20 cellular contexts compared by ENCODE assay signal in genomic region chr3:9476935-9477334, GRCh38.
DNase-seq lines count a peak whose midpoint lies in the region; ATAC-seq, FAIRE-seq and TF ChIP-seq lines count a peak whose summit lies in the region.
"Had no signal": no experiment of that assay in that cellular context is flagged by ENCODE, and none has a peak within 500 bp of the region (broad histone marks: within the 10 kb centered on the region; RNA-seq: fewer than 3 reads in every experiment).

No MANE protein-coding gene starts in this region.

- POLR2A ChIA-PET in HCT116 (lab: Charles Lee) (no interaction called here), Panc1 (lab: Charles Lee) (no interaction called here), H1 (lab: Charles Lee; ENCODE audit: partially characterized antibody) (interaction anchor here (0.7 to 1.6 kb wide), 2 partner anchors 14 to 29 kb away, joined by 3 to 4 read pairs; no protein-coding TSS in a partner anchor), OCI-LY7 (lab: Charles Lee) (interaction anchor here (0.9 to 1.0 kb wide), 2 partner anchors 8 to 16 kb away, joined by 3 read pairs; no protein-coding TSS in a partner anchor)

- TF ChIP-seq EP300 in H1 (IDR thresholded peaks at IDR 0.05; ENCODE audit: borderline replicate concordance in 1 of 2, low read depth in 2 of 2, low read length in 2 of 2): no peak

- H3K4me3 ChIP-seq in HCT116 (replicated peaks in 1 of 2; ENCODE audit: low read depth in 1 of 2, low read length in 2 of 2) (no peak overlapping the region), Panc1 (ENCODE audit: low read depth in 2 of 2, low read length in 2 of 2) (no peak overlapping the region), H1 (ENCODE audit: extremely low read depth in 1 of 4, insufficient read depth in 2 of 4, low read depth in 3 of 4, low read length in 4 of 4) (no peak overlapping the region), gastrocnemius medialis (no peak overlapping the region), OCI-LY7 (ENCODE audit: low read depth, low read length, poor library complexity, severe bottlenecking) (no peak overlapping the region)
- H3K4me3 ChIP-seq: BLaER1 treated with 17β-estradiol and CSF1 and Interleukin-3, amounts not matched to agents 10 nM and 100 nM; GM23338 had no signal

- TF ChIP-seq POLR2A in HCT116 (IDR thresholded peaks at IDR 0.05; ENCODE audit: borderline replicate concordance, extremely low read depth, insufficient read depth, insufficient read length): no peak
- no peak; a peak in 1 of 3 replicates for TF ChIP-seq POLR2A in H1 (IDR thresholded peaks at IDR 0.05; ENCODE audit: control extremely low read depth in 1 of 2, low read depth in 2 of 2, low read length in 2 of 2)
- TF ChIP-seq POLR2A in gastrocnemius medialis (IDR thresholded peaks at IDR 0.05): no peak

- H3K27ac ChIP-seq in HCT116 (ENCODE audit: low read depth, low read length) (no peak overlapping the region), Panc1 (ENCODE audit: low read length) (no peak overlapping the region), H1 (ENCODE audit: low read depth, low read length) (no peak overlapping the region), gastrocnemius medialis (no peak overlapping the region), OCI-LY7 (ENCODE audit: low read depth, low read length, poor library complexity, severe bottlenecking) (no peak overlapping the region)
- H3K27ac ChIP-seq: BLaER1 treated with 17β-estradiol and CSF1 and Interleukin-3, amounts not matched to agents 10 nM and 100 nM; HL-60 had no signal

- no peaks in the 10 kb centered on the region for H3K79me1 ChIP-seq in H1 (ENCODE audit: low read depth, low read length)

- H4K20me1 ChIP-seq in HCT116 (ENCODE audit: insufficient read depth) (no peaks in the 10 kb centered on the region), H1 (replicated peaks in 1 of 2; ENCODE audit: control insufficient read depth in 1 of 2, insufficient read depth in 2 of 2, low read length in 2 of 2) (peaks cover 3 to 6% of the 10 kb centered on the region in 2 experiments), OCI-LY7 (ENCODE audit: insufficient read depth, low read length) (0 out of 2 replicates have a peak, but pooled peaks cover 5% of the 10 kb centered on the region)

- H3K9me3 Mint-ChIP-seq in endothelial cell (ENCODE audit: unreplicated experiment): no peaks in the 10 kb centered on the region
- H3K9me3 Mint-ChIP-seq: CD8-positive, alpha-beta T cell; GM23338 had no signal

- H3K9me3 ChIP-seq in HCT116 (ENCODE audit: control insufficient read depth in 1 of 2, insufficient read depth in 1 of 2, low read depth in 1 of 2, low read length in 2 of 2): no peaks in the 10 kb centered on the region
- no peaks in the 10 kb centered on the region for H3K9me3 ChIP-seq in Panc1 (ENCODE audit: control insufficient read depth, insufficient read depth, low read depth, low read length)
- no peaks in the 10 kb centered on the region for H3K9me3 ChIP-seq in H1 (ENCODE audit: insufficient read depth in 2 of 2, low read depth in 1 of 2, low read length in 1 of 2)
- H3K9me3 ChIP-seq in gastrocnemius medialis: no peaks in the 10 kb centered on the region
- H3K9me3 ChIP-seq in OCI-LY7 (ENCODE audit: low read length): no peaks in the 10 kb centered on the region
- H3K9me3 ChIP-seq: BLaER1 treated with 17β-estradiol and CSF1 and Interleukin-3, amounts not matched to agents 10 nM and 100 nM had no signal

- H3K4me1 ChIP-seq in HCT116 (ENCODE audit: control insufficient read depth in 1 of 2, insufficient read depth in 2 of 2, low read length in 2 of 2) (no peaks in the 10 kb centered on the region), Panc1 (ENCODE audit: control insufficient read depth, insufficient read depth, low read length) (no peaks in the 10 kb centered on the region), H1 (replicated peaks in 1 of 4; ENCODE audit: control insufficient read depth in 3 of 4, insufficient read depth in 4 of 4, low read length in 3 of 4) (no peaks in the 10 kb centered on the region), gastrocnemius medialis (no peaks in the 10 kb centered on the region), OCI-LY7 (ENCODE audit: insufficient read depth, low read length, poor library complexity, severe bottlenecking) (no peaks in the 10 kb centered on the region)
- H3K4me1 ChIP-seq: BLaER1 treated with 17β-estradiol and CSF1 and Interleukin-3, amounts not matched to agents 10 nM and 100 nM had no signal

- no peak overlapping the region for H4K8ac ChIP-seq in H1 (ENCODE audit: extremely low read depth, insufficient read depth, low read length)

- H4K91ac ChIP-seq in H1 (replicated peaks; ENCODE audit: insufficient read length, low read length): no peak overlapping the region

- peaks cover 75 to 77% of the 10 kb centered on the region in 2 experiments for H3K36me3 ChIP-seq in HCT116 (ENCODE audit: control insufficient read depth in 1 of 2, insufficient read depth in 2 of 2, low read length in 2 of 2)
- peaks cover 50% of the 10 kb centered on the region for H3K36me3 ChIP-seq in Panc1 (ENCODE audit: control insufficient read depth, insufficient read depth, low read length)
- H3K36me3 ChIP-seq in H1 (ENCODE audit: control insufficient read depth in 2 of 4, insufficient read depth in 4 of 4, low read length in 3 of 4): peaks cover 42 to 88% (median 78%) of the 10 kb centered on the region in 4 experiments
- H3K36me3 ChIP-seq in gastrocnemius medialis: peaks cover 7 to 90% of the 10 kb centered on the region in 2 donors
- H3K36me3 ChIP-seq in OCI-LY7 (ENCODE audit: insufficient read depth, low read length): peaks cover 97% of the 10 kb centered on the region

- no peak for FAIRE-seq in H1 (lab: Jason Lieb, UNC)
- FAIRE-seq: GM12891 had no signal

- BruUV-seq in HCT116 (replicated peaks; lab: Mats Ljungman, UMichigan) (TSS peak; percentile 20), Panc1 (replicated peaks; lab: Mats Ljungman, UMichigan) (TSS peak; percentile 20), OCI-LY7 (replicated peaks; lab: Mats Ljungman, UMichigan) (no TSS peak)

- TF ChIP-seq RAD21 in HCT116 (IDR thresholded peaks at IDR 0.05; ENCODE audit: low read depth) (no peak), H1 (IDR thresholded peaks at IDR 0.05 in 1 of 2, conservative IDR thresholded peaks at IDR 0.05 in 1 of 2; ENCODE audit: low read depth in 2 of 2, low read length in 2 of 2) (no peak)

- peaks cover 17% of the 10 kb centered on the region for H3K79me2 ChIP-seq in HCT116 (ENCODE audit: insufficient read depth, low read length)
- no peaks in the 10 kb centered on the region for H3K79me2 ChIP-seq in H1 (ENCODE audit: control insufficient read depth in 1 of 2, insufficient read depth in 2 of 2, low read length in 2 of 2)
- no peaks in the 10 kb centered on the region for H3K79me2 ChIP-seq in OCI-LY7 (ENCODE audit: insufficient read depth, low read depth, low read length)

- H2AFZ ChIP-seq in HCT116 (ENCODE audit: low read depth, low read length, poor library complexity, severe bottlenecking): no peak overlapping the region
- H2AFZ ChIP-seq in H1 (ENCODE audit: low read length): no peak overlapping the region
- no peak overlapping the region for H2AFZ ChIP-seq in OCI-LY7 (ENCODE audit: low read length)
- H2AFZ ChIP-seq: GM23338 had no signal

- in situ Hi-C loops in Panc1 (cut with HindIII; ENCODE audit: low pct_unique_long_range_greater_than_20kb, low sequenced_read_pairs): no loop called here
- in situ Hi-C loops in gastrocnemius medialis (cut with MboI; ENCODE audit: low sequenced_read_pairs in 4 of 4): no loop called here

- H4K5ac ChIP-seq in H1 (ENCODE audit: insufficient read length, low read depth, low read length): no peak overlapping the region

- TF ChIP-seq CTCF in HCT116 (IDR thresholded peaks at IDR 0.05 in 2 of 3, conservative IDR thresholded peaks at IDR 0.05 in 1 of 3; ENCODE audit: borderline replicate concordance in 1 of 3, insufficient read depth in 1 of 3, low read depth in 2 of 3, low read length in 2 of 3) (no peak), Panc1 (IDR thresholded peaks at IDR 0.05) (no peak), H1 (IDR thresholded peaks at IDR 0.05; ENCODE audit: control extremely low read depth in 1 of 3, insufficient read depth in 1 of 3, low read depth in 1 of 3, low read length in 3 of 3) (no peak), gastrocnemius medialis (IDR thresholded peaks at IDR 0.05 in 4 of 5, conservative IDR thresholded peaks at IDR 0.05 in 1 of 5) (no peak), endothelial cell (IDR thresholded peaks at IDR 0.05; ENCODE audit: unreplicated experiment) (no peak), OCI-LY7 (conservative IDR thresholded peaks at IDR 0.05; ENCODE audit: low read length) (no peak)

- no peak overlapping the region for H3K4ac ChIP-seq in H1 (replicated peaks; ENCODE audit: insufficient read length, low read depth, low read length)

- H3K9ac ChIP-seq in HCT116 (ENCODE audit: low read length): no peak overlapping the region
- no peak overlapping the region for H3K9ac ChIP-seq in H1 (replicated peaks in 1 of 4; ENCODE audit: extremely low read depth in 1 of 4, low read depth in 3 of 4, low read length in 3 of 4)
- H3K9ac ChIP-seq: BLaER1 treated with 17β-estradiol and CSF1 and Interleukin-3, amounts not matched to agents 10 nM and 100 nM had no signal

- H3K36me3 Mint-ChIP-seq in endothelial cell (ENCODE audit: low read depth, unreplicated experiment): peaks cover 70% of the 10 kb centered on the region

- H3K9me2 ChIP-seq in HCT116 (ENCODE audit: insufficient read depth) (no peaks in the 10 kb centered on the region), OCI-LY7 (ENCODE audit: insufficient read depth, low read length) (no peaks in the 10 kb centered on the region)

- no peak overlapping the region for H2BK5ac ChIP-seq in H1 (ENCODE audit: low read depth, low read length)

- no peak overlapping the region for H2AK5ac ChIP-seq in H1 (ENCODE audit: low read depth, low read length)

- H2BK120ac ChIP-seq in H1 (replicated peaks; ENCODE audit: low read depth, low read length): no peak overlapping the region

- DNase-seq in HCT116 (ENCODE audit: low read depth, low spot score) (no peak), Panc1 (ENCODE audit: low read depth, low spot score) (no peak), H1 (ENCODE audit: low read depth in 1 of 2, low spot score in 2 of 2) (no peak), putamen (ENCODE audit: low spot score) (peak; percentile 23), gastrocnemius medialis (no peak), endothelial cell (ENCODE audit: low spot score) (no peak), OCI-LY7 (ENCODE audit: low spot score) (no peak)
- DNase-seq: CD8-positive, alpha-beta T cell; DMS 273 treated with DMSO at 0.1 percent for 48 hours; DMS53; DND-41; EL; H7; IMR-90; KBM-7 had no signal

- peaks cover 1% of the 10 kb centered on the region for H3K27me3 Mint-ChIP-seq in endothelial cell (ENCODE audit: unreplicated experiment)
- H3K27me3 Mint-ChIP-seq: B cell had no signal

- WGBS in H1 (ENCODE audit: extremely low coverage in 1 of 2, insufficient coverage in 1 of 2, insufficient read length in 1 of 2, insufficient replicate concordance in 2 of 2, low coverage in 1 of 2, low lambda C conversion rate in 2 of 2, missing lambda C conversion rate in 1 of 2), 2 experiments: 99% methylated on average over 5 of the region's 5 CpGs; no CpG with 5 or more reads in 1 of the 2 experiments

- intact Hi-C loops in HCT116 (cut with micrococcal nuclease) (no loop called here), Panc1 (cut with micrococcal nuclease; ENCODE audit: unreplicated experiment) (no loop called here), gastrocnemius medialis (cut with DNase I; ENCODE audit: low total_unique reads) (no loop called here), OCI-LY7 (cut with micrococcal nuclease; ENCODE audit: unreplicated experiment) (no loop called here)

- no peak overlapping the region for H3K27ac Mint-ChIP-seq in endothelial cell (ENCODE audit: unreplicated experiment)
- H3K27ac Mint-ChIP-seq: B cell, GM23338 had no signal

- no peak overlapping the region for H3K23ac ChIP-seq in H1 (ENCODE audit: insufficient read length)

- no peak overlapping the region for H3K4me3 Mint-ChIP-seq in endothelial cell (ENCODE audit: unreplicated experiment)
- H3K4me3 Mint-ChIP-seq: B cell; CD8-positive, alpha-beta T cell; GM23338 had no signal

- H3K18ac ChIP-seq in H1 (ENCODE audit: extremely low read depth, low read length): no peak overlapping the region

- H3K4me2 ChIP-seq in HCT116 (ENCODE audit: low read length) (no peak overlapping the region), H1 (ENCODE audit: insufficient read depth in 1 of 2, low read depth in 2 of 2, low read length in 2 of 2) (no peak overlapping the region), OCI-LY7 (ENCODE audit: low read length) (no peak overlapping the region)
- H3K4me2 ChIP-seq: BLaER1 treated with 17β-estradiol and CSF1 and Interleukin-3, amounts not matched to agents 10 nM and 100 nM; GM23338 had no signal

- no peaks in the 10 kb centered on the region for H3K23me2 ChIP-seq in H1 (ENCODE audit: low read depth, low read length)

- H3K14ac ChIP-seq in H1 (ENCODE audit: insufficient read length): no peak overlapping the region

- no peak overlapping the region for H3K56ac ChIP-seq in H1 (replicated peaks; ENCODE audit: insufficient read length, low read depth, low read length)

- no peak for ATAC-seq in HCT116
- ATAC-seq in Panc1: no peak
- no peak for ATAC-seq in gastrocnemius medialis
- ATAC-seq: CD8-positive, alpha-beta T cell; GM23338 had no signal

- no peaks in the 10 kb centered on the region for H3K4me1 Mint-ChIP-seq in endothelial cell (ENCODE audit: unreplicated experiment)
- H3K4me1 Mint-ChIP-seq: B cell, GM23338 had no signal

- RAD21 ChIA-PET in HCT116 (lab: Charles Lee; ENCODE audit: low non-redundant PET in 1 of 2, low total read pairs in 2 of 2, uncharacterized antibody in 2 of 2, unreplicated experiment in 2 of 2): no interaction called here

- no peaks in the 10 kb centered on the region for H3K27me3 ChIP-seq in HCT116 (ENCODE audit: insufficient read depth, low read length)
- no peaks in the 10 kb centered on the region for H3K27me3 ChIP-seq in Panc1 (ENCODE audit: control insufficient read depth, insufficient read depth, low read length)
- no peaks in the 10 kb centered on the region for H3K27me3 ChIP-seq in H1 (replicated peaks in 1 of 4; ENCODE audit: control insufficient read depth in 3 of 4, extremely low read depth in 1 of 4, insufficient read depth in 3 of 4, low read length in 3 of 4)
- H3K27me3 ChIP-seq in gastrocnemius medialis: no peaks in the 10 kb centered on the region
- H3K27me3 ChIP-seq: BLaER1 treated with 17β-estradiol and CSF1 and Interleukin-3, amounts not matched to agents 10 nM and 100 nM had no signal

- no peak overlapping the region for H2BK12ac ChIP-seq in H1 (ENCODE audit: low read depth, low read length)

- H2BK20ac ChIP-seq in H1 (ENCODE audit: low read length): no peak overlapping the region

- H2BK15ac ChIP-seq in H1 (ENCODE audit: low read length): no peak overlapping the region

- CTCF ChIA-PET in HCT116 (lab: Charles Lee) (no interaction called here), Panc1 (lab: Charles Lee) (interaction anchor here (0.7 kb wide), 1 partner anchor 430 kb away, joined by 8 read pairs; no protein-coding TSS in a partner anchor), H1 (lab: Charles Lee; ENCODE audit: partially characterized antibody) (interaction anchor here (0.6 to 1.2 kb wide), 2 partner anchors 12 to 111 kb away, joined by 3 read pairs; no protein-coding TSS in a partner anchor), OCI-LY7 (lab: Charles Lee; ENCODE audit: unreplicated experiment) (no interaction called here)

Comparison
In these comparisons a context has a peak if more than half of its experiments do, and no peak if none do; other contexts are left out.
1. CTCF ChIA-PET loops: an anchor here in Panc1 (0.7 kb wide) and H1 (0.6 to 1.2 kb wide); none called in HCT116 and OCI-LY7.
2. POLR2A ChIA-PET loops: an anchor here in H1 (0.7 to 1.6 kb wide) and OCI-LY7 (0.9 to 1.0 kb wide); none called in HCT116 and Panc1.
3. Of the 16 proteins assayed by ChIP-seq in both H1 and HCT116: peak only in H1: POLR2AphosphoS5; only in HCT116: none; in both: none; in neither: 15.